Comparison of ENCODE assay signal across 9 cellular contexts in genomic region chr16:31386157-31386984, GRCh38. TPM values are rescaled to one million over a fixed set of nuclear protein-coding genes. Genes with fewer than 3 reads are reported as not detected.
DNase-seq lines count a peak whose midpoint lies in the region; ATAC-seq, FAIRE-seq and TF ChIP-seq lines count a peak whose summit lies in the region.
"Had no signal": no experiment of that assay in that cellular context is flagged by ENCODE, and none has a peak within 500 bp of the region (broad histone marks: within the 10 kb centered on the region; RNA-seq: fewer than 3 reads in every experiment).

No MANE protein-coding gene starts in this region.

- H3K9me3 ChIP-seq in MM.1S (replicated peaks; ENCODE audit: insufficient read depth, low read length) = no peaks in the 10 kb centered on the region
- H3K9me3 ChIP-seq in small intestine (ENCODE audit: control insufficient read depth, low read depth) = no peaks in the 10 kb centered on the region
- no peaks in the 10 kb centered on the region for H3K9me3 ChIP-seq in prostate gland
- H3K9me3 ChIP-seq: heart right ventricle had no signal

- H3K27me3 ChIP-seq in MM.1S (replicated peaks; ENCODE audit: insufficient read depth, low read length) = peaks cover 10% of the 10 kb centered on the region
- H3K27me3 ChIP-seq in small intestine (ENCODE audit: control insufficient read depth in 2 of 2, insufficient read depth in 2 of 2, low read length in 2 of 2) = no peaks in the 10 kb centered on the region
- H3K27me3 ChIP-seq in prostate gland (replicated peaks; ENCODE audit: insufficient read depth) = peaks cover 2% of the 10 kb centered on the region

- peak overlapping the region; percentile 46; the same call in 1 of the 2 replicates for H3K9ac ChIP-seq in MM.1S (ENCODE audit: low read length)

- WGBS in small intestine, 3 donors = 10 to 40% (median 12%) methylated on average over 6 of the region's 6 CpGs
- 41% methylated on average over 6 of the region's 6 CpGs for WGBS in prostate gland

- no peak for FAIRE-seq in small intestine (lab: Jason Lieb, UNC)

- peaks cover 8% of the 10 kb centered on the region for H3K4me1 ChIP-seq in MM.1S (ENCODE audit: low read length)
- no peaks in the 10 kb centered on the region for H3K4me1 ChIP-seq in small intestine (ENCODE audit: control insufficient read depth in 2 of 2, insufficient read depth in 1 of 2, low read depth in 1 of 2, low read length in 1 of 2)
- H3K4me1 ChIP-seq in prostate gland (replicated peaks) = no peaks in the 10 kb centered on the region

- H4K20me1 ChIP-seq in MM.1S (ENCODE audit: insufficient read depth, low read length) = no peaks in the 10 kb centered on the region

- H3F3A ChIP-seq in MM.1S (ENCODE audit: insufficient read depth, low read length) = no peaks in the 10 kb centered on the region

- intact Hi-C loops in prostate gland (cut with DNase I) = no loop called here

- H3K36me3 ChIP-seq in MM.1S (replicated peaks; ENCODE audit: insufficient read depth, low read length) (no peaks in the 10 kb centered on the region), small intestine (ENCODE audit: control insufficient read depth in 2 of 2, insufficient read depth in 2 of 2, low read length in 2 of 2) (no peaks in the 10 kb centered on the region), prostate gland (no peaks in the 10 kb centered on the region)

- peak overlapping the region; percentile 33; the same call in 1 of the 2 replicates for H3K27ac ChIP-seq in MM.1S (ENCODE audit: low read length)
- peak overlapping the region in 1 of 2 donors; percentile 1 for H3K27ac ChIP-seq in small intestine (ENCODE audit: low read depth in 1 of 2, low read length in 1 of 2)
- H3K27ac ChIP-seq in prostate gland = no peak overlapping the region
- H3K27ac ChIP-seq: heart right ventricle had no signal

- TF ChIP-seq CTCF in MM.1S (IDR thresholded peaks at IDR 0.05; ENCODE audit: low read length) (no peak), prostate gland (IDR thresholded peaks at IDR 0.05) (no peak)

- DNase-seq in NCI-H748 (lab: John Stamatoyannopoulos, UW; ENCODE audit: unreplicated experiment) = peak; percentile 50
- no peak for DNase-seq in NCI-H748 treated with DMSO at 0.1 percent for 48 hours (lab: John Stamatoyannopoulos, UW)
- DNase-seq in MM.1S = peak; percentile 72
- DNase-seq in cerebellar cortex (ENCODE audit: low spot score) = peak; percentile 50
- peak; percentile 49 for DNase-seq in small intestine
- no peak for DNase-seq in prostate gland (ENCODE audit: low spot score)
- DNase-seq: heart right ventricle had no signal

- H3K4me3 ChIP-seq in MM.1S (ENCODE audit: low read length) = no peak overlapping the region
- no peak overlapping the region for H3K4me3 ChIP-seq in small intestine (ENCODE audit: low read depth in 1 of 2, low read length in 2 of 2)
- no peak overlapping the region for H3K4me3 ChIP-seq in prostate gland
- H3K4me3 ChIP-seq: heart right ventricle had no signal

- H3K9me2 ChIP-seq in MM.1S (replicated peaks; ENCODE audit: insufficient read depth, low read length) = no peaks in the 10 kb centered on the region

- no peaks in the 10 kb centered on the region for H3K79me2 ChIP-seq in MM.1S (ENCODE audit: low read length)

- TF ChIP-seq POLR2A in prostate gland (IDR thresholded peaks at IDR 0.05) = no peak

- peak overlapping the region; percentile 60; the same call in 1 of the 2 replicates for H3K4me2 ChIP-seq in MM.1S (ENCODE audit: low read depth, low read length)

- no peak overlapping the region for H2AFZ ChIP-seq in MM.1S (ENCODE audit: low read length)

- ATAC-seq in GM21526 (IDR thresholded peaks at IDR 0.05; ENCODE audit: low FRiP score, unreplicated experiment) (no peak), HG02610 (IDR thresholded peaks at IDR 0.05; ENCODE audit: unreplicated experiment) (no peak)

RNA-seq across cellular contexts. Expression of gene ITGAD, which starts 6.8 kb away (rescaled TPM):
- under 1 TPM in 1 of 3 donors, not detected in 2; 0.06 TPM for polyA plus RNA-seq in small intestine
- total RNA-seq in prostate gland = not detected

RNA-seq across cellular contexts. Expression of gene ITGAX, which starts 31.4 kb away (rescaled TPM):
- 1 to 10 TPM in 1 of 3 donors, under 1 TPM in 2; 0.22 to 2.0 (median 0.27) TPM for polyA plus RNA-seq in small intestine
- total RNA-seq in prostate gland = 1 to 10 TPM; 2.0 to 3.7 TPM

RNA-seq across cellular contexts. Expression of gene COX6A2, which starts 41.8 kb away (rescaled TPM):
- polyA plus RNA-seq in small intestine = 10 to 100 TPM in 2 of 3 donors, under 1 TPM in 1; 0.60 to 24.3 (median 15.0) TPM
- 1 to 10 TPM in 1 of 2 donors, not detected in 1; 3.9 TPM for total RNA-seq in prostate gland

RNA-seq across cellular contexts. Expression of gene ZNF843, which starts 56.2 kb away (rescaled TPM):
- under 1 TPM; 0.30 to 0.54 (median 0.45) TPM for polyA plus RNA-seq in small intestine
- total RNA-seq in prostate gland = 1 to 10 TPM; 1.2 to 3.3 TPM

Comparison
In these comparisons a context has a peak if more than half of its experiments do, and no peak if none do; other contexts are left out.
1. DNase-seq: peak in NCI-H748 (single experiment), MM.1S (single experiment), cerebellar cortex (single experiment) and small intestine (single experiment); none in NCI-H748 treated with DMSO at 0.1 percent for 48 hours (single experiment) and prostate gland (single experiment).